In the genomic region with DNA sequence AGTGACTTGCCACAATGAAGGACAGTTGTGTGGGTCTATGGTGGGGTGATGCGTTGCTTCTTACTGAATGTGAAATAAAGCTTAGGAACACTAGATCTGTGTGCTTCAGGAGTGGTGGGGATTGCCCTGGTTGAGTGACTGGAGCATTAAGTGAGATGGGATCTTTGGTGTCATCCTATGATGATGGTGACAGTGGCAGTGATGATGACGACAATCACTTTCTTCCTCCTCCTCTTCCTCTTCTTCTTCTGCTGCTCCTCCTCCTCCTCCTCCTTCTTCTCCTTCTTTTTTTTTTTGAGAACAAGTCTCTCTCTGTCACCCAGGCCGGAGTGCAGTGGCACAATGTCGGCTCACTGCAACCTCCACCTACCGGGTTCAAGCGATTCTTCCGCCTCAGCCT, we compare ENCODE assay signal across 20 cellular contexts.
A peak's percentile ranks its signal among the peaks of the same experiment; 100 is the strongest.
DNase-seq lines count a peak whose midpoint lies in the region; ATAC-seq and TF ChIP-seq lines count a peak whose summit lies in the region.
"Had no signal": no experiment of that assay in that cellular context is flagged by ENCODE, and none has a peak within 500 bp of the region (broad histone marks: within the 10 kb centered on the region; RNA-seq: fewer than 3 reads in every experiment).

No MANE protein-coding gene starts in this region.

- H3K9ac ChIP-seq in mesenchymal stem cell (ENCODE audit: low read length) = no peak overlapping the region
- H3K9ac ChIP-seq: BLaER1 had no signal

- H3K27me3 ChIP-seq in right atrium auricular region (no peaks in the 10 kb centered on the region), mesenchymal stem cell (ENCODE audit: control insufficient read depth in 1 of 2, insufficient read depth in 1 of 2, low read length in 2 of 2) (peaks cover 44 to 53% of the 10 kb centered on the region in 2 experiments)
- H3K27me3 ChIP-seq: BE2C, BLaER1 had no signal

- H2AK5ac ChIP-seq in mesenchymal stem cell (ENCODE audit: low read length, severe bottlenecking) = no peak overlapping the region

- H3K4me1 ChIP-seq in right atrium auricular region = peaks cover 0 to 5% of the 10 kb centered on the region in 2 donors
- peaks cover 6% of the 10 kb centered on the region for H3K4me1 ChIP-seq in HEK293 (ENCODE audit: control insufficient read depth, insufficient read depth, low read length)
- no peaks in the 10 kb centered on the region for H3K4me1 ChIP-seq in mesenchymal stem cell (ENCODE audit: control insufficient read depth, insufficient read depth, low read depth, low read length)
- H3K4me1 ChIP-seq: Caco-2 had no signal

- H2BK120ac ChIP-seq in mesenchymal stem cell (ENCODE audit: low read depth, low read length) = no peak overlapping the region

- intact Hi-C loops in Right ventricle myocardium inferior (cut with DNase I) = no loop called here
- intact Hi-C loops in posterior vena cava (cut with DNase I) = no loop called here

- no peak for ATAC-seq in Right ventricle myocardium inferior
- no peak for ATAC-seq in activated T-helper 17 cell treated with anti-CD3 and anti-CD28 coated beads, Interleukin-2, amount 50 U/mL, for 72 hours (replicated peaks)
- ATAC-seq: A549; CD8-positive, alpha-beta T cell had no signal

- H3K36me3 ChIP-seq in right atrium auricular region = no peaks in the 10 kb centered on the region
- no peaks in the 10 kb centered on the region for H3K36me3 ChIP-seq in HEK293 (ENCODE audit: control insufficient read depth in 2 of 2, insufficient read depth in 1 of 2, low read length in 2 of 2)
- H3K36me3 ChIP-seq in mesenchymal stem cell (ENCODE audit: control insufficient read depth in 1 of 2, insufficient read depth in 2 of 2, low read depth in 1 of 2, low read length in 2 of 2) = no peaks in the 10 kb centered on the region
- H3K36me3 ChIP-seq: BE2C, BLaER1 had no signal

- H3K4ac ChIP-seq in mesenchymal stem cell (ENCODE audit: low read depth in 1 of 2, low read length in 2 of 2) = no peak overlapping the region

- no peak overlapping the region for H3K23ac ChIP-seq in mesenchymal stem cell (ENCODE audit: low read length in 2 of 2)

- H3K79me1 ChIP-seq in mesenchymal stem cell (replicated peaks; ENCODE audit: low read length, poor library complexity, severe bottlenecking) = no peaks in the 10 kb centered on the region

- no peak overlapping the region for H3K4me3 Mint-ChIP-seq in activated T-helper 17 cell treated with anti-CD3 and anti-CD28 coated beads, Interleukin-2, amount 50 U/mL, for 72 hours
- H3K4me3 Mint-ChIP-seq in immature natural killer cell = no peak overlapping the region
- H3K4me3 Mint-ChIP-seq: CD4-positive, alpha-beta T cell; CD8-positive, alpha-beta T cell had no signal

- no peak overlapping the region for H2BK5ac ChIP-seq in mesenchymal stem cell (ENCODE audit: low read depth, low read length, poor library complexity, severe bottlenecking)

- no peak overlapping the region for H2AFZ ChIP-seq in mesenchymal stem cell (ENCODE audit: low read depth, low read length)

- no peak overlapping the region for H3K27ac ChIP-seq in right atrium auricular region
- no peak overlapping the region for H3K27ac ChIP-seq in HEK293 (ENCODE audit: extremely low read depth, low read depth, low read length)
- no peak overlapping the region for H3K27ac ChIP-seq in mesenchymal stem cell (ENCODE audit: low read length, poor library complexity, severe bottlenecking)
- H3K27ac ChIP-seq: 22Rv1, A549, BLaER1, C4-2B had no signal

- H3K4me2 ChIP-seq in mesenchymal stem cell (ENCODE audit: low read length, poor library complexity, severe bottlenecking) = no peak overlapping the region
- H3K4me2 ChIP-seq: A549, BLaER1 had no signal

- DNase-seq in Right ventricle myocardium inferior (ENCODE audit: missing footprints) (peak; percentile 9), right atrium auricular region (ENCODE audit: low spot score) (no peak), posterior vena cava (ENCODE audit: low spot score) (peak; percentile 5), RPMI8226 (no peak), mesenchymal stem cell (no peak), immature natural killer cell (no peak)
- DNase-seq: AML-193; BE2C; Caco-2; Calu3; CD4-positive, alpha-beta T cell; CD8-positive, alpha-beta T cell; DMS79 treated with DMSO at 0.1 percent for 48 hours; GF-D8 had no signal

- H4K8ac ChIP-seq in mesenchymal stem cell (ENCODE audit: low read length) = no peak overlapping the region

- peak overlapping the region; percentile 16 for H3K27ac Mint-ChIP-seq in activated T-helper 17 cell treated with anti-CD3 and anti-CD28 coated beads, Interleukin-2, amount 50 U/mL, for 72 hours
- peak overlapping the region in 1 of 6 donors; percentile 59 for H3K27ac Mint-ChIP-seq in immature natural killer cell
- H3K27ac Mint-ChIP-seq: CD4-positive, alpha-beta T cell; CD8-positive, alpha-beta T cell had no signal

- peaks cover 3% of the 10 kb centered on the region for H3K9me3 Mint-ChIP-seq in activated T-helper 17 cell treated with anti-CD3 and anti-CD28 coated beads, Interleukin-2, amount 50 U/mL, for 72 hours
- no peaks in the 10 kb centered on the region for H3K9me3 Mint-ChIP-seq in immature natural killer cell
- H3K9me3 Mint-ChIP-seq: CD4-positive, alpha-beta T cell had no signal

- 92% methylated on average over 7 of the region's 7 CpGs for WGBS in mesenchymal stem cell

- no peak overlapping the region for H3K4me3 ChIP-seq in right atrium auricular region
- H3K4me3 ChIP-seq in HEK293 (ENCODE audit: low read depth, low read length) = no peak overlapping the region
- H3K4me3 ChIP-seq in mesenchymal stem cell (ENCODE audit: insufficient read depth in 1 of 2, low read depth in 1 of 2, low read length in 2 of 2) = no peak overlapping the region
- H3K4me3 ChIP-seq: A549, BLaER1 had no signal

- H4K91ac ChIP-seq in mesenchymal stem cell (ENCODE audit: low read length) = no peak overlapping the region

- POLR2A ChIA-PET in HEK293 (lab: Yijun Ruan, JAX) = interaction anchor here (1.6 kb wide), 1 partner anchor 421 kb away, joined by 6 read pairs; a partner anchor contains a TSS

- H2BK15ac ChIP-seq in mesenchymal stem cell (ENCODE audit: low read depth, poor library complexity, severe bottlenecking) = no peak overlapping the region

- H3K4me1 Mint-ChIP-seq in activated T-helper 17 cell treated with anti-CD3 and anti-CD28 coated beads, Interleukin-2, amount 50 U/mL, for 72 hours = no peaks in the 10 kb centered on the region
- H3K4me1 Mint-ChIP-seq in immature natural killer cell = peaks cover 0 to 2% of the 10 kb centered on the region in 2 donors

- H3K18ac ChIP-seq in mesenchymal stem cell (ENCODE audit: low read depth in 1 of 2, low read length in 2 of 2) = no peak overlapping the region

- H3K9me3 ChIP-seq in right atrium auricular region (no peaks in the 10 kb centered on the region), HEK293 (ENCODE audit: control insufficient read depth, insufficient read depth, low read depth, low read length) (no peaks in the 10 kb centered on the region), mesenchymal stem cell (ENCODE audit: control insufficient read depth, low read length) (peaks cover 6% of the 10 kb centered on the region)
- H3K9me3 ChIP-seq: BE2C had no signal

- peaks cover 16% of the 10 kb centered on the region for H3K27me3 Mint-ChIP-seq in activated T-helper 17 cell treated with anti-CD3 and anti-CD28 coated beads, Interleukin-2, amount 50 U/mL, for 72 hours
- H3K27me3 Mint-ChIP-seq in immature natural killer cell (ENCODE audit: low read depth in 3 of 3) = peaks cover 6 to 13% (median 12%) of the 10 kb centered on the region in 3 donors

- H3K36me3 Mint-ChIP-seq in activated T-helper 17 cell treated with anti-CD3 and anti-CD28 coated beads, Interleukin-2, amount 50 U/mL, for 72 hours (ENCODE audit: low read depth) = no peaks in the 10 kb centered on the region
- peaks cover 0 to 4% (median 0%) of the 10 kb centered on the region in 3 donors for H3K36me3 Mint-ChIP-seq in immature natural killer cell
- H3K36me3 Mint-ChIP-seq: CD8-positive, alpha-beta T cell had no signal

- CTCF ChIA-PET in HEK293 (lab: Yijun Ruan, JAX) = interaction anchor here (0.7 to 1.8 kb wide), 3 partner anchors 9 to 476 kb away, joined by 3 to 20 read pairs (median 4); no protein-coding TSS in a partner anchor

- H2BK12ac ChIP-seq in mesenchymal stem cell (ENCODE audit: low read length in 2 of 2) = no peak overlapping the region

- TF ChIP-seq CTCF in right atrium auricular region (IDR thresholded peaks at IDR 0.05) (no peak), HEK293 (tag by site-specific recombination; IDR thresholded peaks at IDR 0.05) (no peak)

- H3K14ac ChIP-seq in mesenchymal stem cell (ENCODE audit: low read length in 2 of 2) = no peak overlapping the region

TF ChIP-seq in HEK293, 187 proteins besides CTCF, POLR2A, EP300 and RAD21:
- TF ChIP-seq, protein P1, sequence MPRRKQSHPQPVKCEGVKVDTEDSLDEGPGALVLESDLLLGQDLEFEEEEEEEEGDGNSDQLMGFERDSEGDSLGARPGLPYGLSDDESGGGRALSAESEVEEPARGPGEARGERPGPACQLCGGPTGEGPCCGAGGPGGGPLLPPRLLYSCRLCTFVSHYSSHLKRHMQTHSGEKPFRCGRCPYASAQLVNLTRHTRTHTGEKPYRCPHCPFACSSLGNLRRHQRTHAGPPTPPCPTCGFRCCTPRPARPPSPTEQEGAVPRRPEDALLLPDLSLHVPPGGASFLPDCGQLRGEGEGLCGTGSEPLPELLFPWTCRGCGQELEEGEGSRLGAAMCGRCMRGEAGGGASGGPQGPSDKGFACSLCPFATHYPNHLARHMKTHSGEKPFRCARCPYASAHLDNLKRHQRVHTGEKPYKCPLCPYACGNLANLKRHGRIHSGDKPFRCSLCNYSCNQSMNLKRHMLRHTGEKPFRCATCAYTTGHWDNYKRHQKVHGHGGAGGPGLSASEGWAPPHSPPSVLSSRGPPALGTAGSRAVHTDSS (tag by site-specific recombination; IDR thresholded peaks at IDR 0.05) = peak; percentile 84
- no peak for TF ChIP-seq ZNF174 (tag by site-specific recombination; IDR thresholded peaks at IDR 0.05)

Comparison
In these comparisons a context has a peak if more than half of its experiments do, and no peak if none do; other contexts are left out.
1. DNase-seq: peak in Right ventricle myocardium inferior (single experiment) and posterior vena cava (single experiment); none in right atrium auricular region (single experiment), RPMI8226 (single experiment), mesenchymal stem cell (single experiment) and immature natural killer cell (0 of 3).